ENCODE assay signal across 9 cellular contexts in genomic region chr2:174633621-174633927, GRCh38. TPM values are rescaled to one million over a fixed set of nuclear protein-coding genes. Genes with fewer than 3 reads are reported as not detected.
A peak's percentile ranks its signal among the peaks of the same experiment; 100 is the strongest.
DNase-seq lines count a peak whose midpoint lies in the region; ATAC-seq and TF ChIP-seq lines count a peak whose summit lies in the region.
"Had no signal": no experiment of that assay in that cellular context is flagged by ENCODE, and none has a peak within 500 bp of the region (broad histone marks: within the 10 kb centered on the region; RNA-seq: fewer than 3 reads in every experiment).

No MANE protein-coding gene starts in this region.

- peak overlapping the region; percentile 22 for H3K27ac ChIP-seq in adipose tissue (ENCODE audit: low read depth, low read length)
- H3K27ac ChIP-seq in mesenchymal stem cell (ENCODE audit: low read length, poor library complexity, severe bottlenecking): peak overlapping the region; percentile 36

- H3K27me3 Mint-ChIP-seq in activated T-cell treated with anti-CD3 and anti-CD28 coated beads, Interleukin-2, amount 50 U/mL, for 24 hours: no peaks in the 10 kb centered on the region
- no peaks in the 10 kb centered on the region for H3K27me3 Mint-ChIP-seq in type B pancreatic cell
- H3K27me3 Mint-ChIP-seq in progenitor cell of endocrine pancreas: no peaks in the 10 kb centered on the region

- H4K91ac ChIP-seq in mesenchymal stem cell (ENCODE audit: low read length): no peak overlapping the region

- peaks cover 51% of the 10 kb centered on the region for H3K36me3 Mint-ChIP-seq in activated T-cell treated with anti-CD3 and anti-CD28 coated beads, Interleukin-2, amount 50 U/mL, for 24 hours (ENCODE audit: low read depth)
- H3K36me3 Mint-ChIP-seq in type B pancreatic cell (no peaks in the 10 kb centered on the region), progenitor cell of endocrine pancreas (ENCODE audit: insufficient read depth) (no peaks in the 10 kb centered on the region)

- H3K4me3 Mint-ChIP-seq in activated T-cell treated with anti-CD3 and anti-CD28 coated beads, Interleukin-2, amount 50 U/mL, for 24 hours: peak overlapping the region; percentile 82
- H3K4me3 Mint-ChIP-seq in type B pancreatic cell (no peak overlapping the region), progenitor cell of endocrine pancreas (ENCODE audit: low read depth) (no peak overlapping the region)

- H2AFZ ChIP-seq in mesenchymal stem cell (ENCODE audit: low read depth, low read length): no peak overlapping the region

- peaks cover 68% of the 10 kb centered on the region for H3K4me1 Mint-ChIP-seq in activated T-cell treated with anti-CD3 and anti-CD28 coated beads, Interleukin-2, amount 50 U/mL, for 24 hours (ENCODE audit: low read depth)
- H3K4me1 Mint-ChIP-seq in type B pancreatic cell (ENCODE audit: unreplicated experiment) (peaks cover 18% of the 10 kb centered on the region), progenitor cell of endocrine pancreas (ENCODE audit: low read depth) (peaks cover 2% of the 10 kb centered on the region)

- H3K23ac ChIP-seq in mesenchymal stem cell (ENCODE audit: low read length in 2 of 2): no peak overlapping the region

- no peak overlapping the region for H3K4me2 ChIP-seq in mesenchymal stem cell (ENCODE audit: low read length, poor library complexity, severe bottlenecking)

- H2AK5ac ChIP-seq in mesenchymal stem cell (ENCODE audit: low read length, severe bottlenecking): no peak overlapping the region

- TF ChIP-seq CTCF in type B pancreatic cell (conservative IDR thresholded peaks at IDR 0.05) (no peak), progenitor cell of endocrine pancreas (IDR thresholded peaks at IDR 0.05; ENCODE audit: unreplicated experiment) (no peak)

- no peaks in the 10 kb centered on the region for H3K9me3 ChIP-seq in mesenchymal stem cell (ENCODE audit: control insufficient read depth, low read length)

- peak overlapping the region in 1 of 2 experiments; percentile 58 for H3K4me3 ChIP-seq in mesenchymal stem cell (ENCODE audit: insufficient read depth in 1 of 2, low read depth in 1 of 2, low read length in 2 of 2)

- H3K4ac ChIP-seq in mesenchymal stem cell (ENCODE audit: low read depth in 1 of 2, low read length in 2 of 2): peak overlapping the region in 1 of 2 experiments; percentile 78

- H3K9me3 Mint-ChIP-seq in activated T-cell treated with anti-CD3 and anti-CD28 coated beads, Interleukin-2, amount 50 U/mL, for 24 hours: no peaks in the 10 kb centered on the region
- H3K9me3 Mint-ChIP-seq in type B pancreatic cell: no peaks in the 10 kb centered on the region
- no peaks in the 10 kb centered on the region for H3K9me3 Mint-ChIP-seq in progenitor cell of endocrine pancreas (ENCODE audit: low read depth)

- peak overlapping the region; percentile 95 for H3K27ac Mint-ChIP-seq in activated T-cell treated with anti-CD3 and anti-CD28 coated beads, Interleukin-2, amount 50 U/mL, for 24 hours
- H3K27ac Mint-ChIP-seq in type B pancreatic cell: peak overlapping the region; percentile 2
- H3K27ac Mint-ChIP-seq in progenitor cell of endocrine pancreas: no peak overlapping the region

- H3K14ac ChIP-seq in mesenchymal stem cell (ENCODE audit: low read length in 2 of 2): no peak overlapping the region

- peaks cover 0 to 2% of the 10 kb centered on the region in 2 experiments for H3K36me3 ChIP-seq in mesenchymal stem cell (ENCODE audit: control insufficient read depth in 1 of 2, insufficient read depth in 2 of 2, low read depth in 1 of 2, low read length in 2 of 2)

- no peak overlapping the region for H2BK15ac ChIP-seq in mesenchymal stem cell (ENCODE audit: low read depth, poor library complexity, severe bottlenecking)

- H3K9ac ChIP-seq in mesenchymal stem cell (ENCODE audit: low read length): peak overlapping the region; percentile 88

- H3K18ac ChIP-seq in mesenchymal stem cell (ENCODE audit: low read depth in 1 of 2, low read length in 2 of 2): peak overlapping the region in 1 of 2 experiments; percentile 2

- ATAC-seq in GM19397 (IDR thresholded peaks at IDR 0.05; ENCODE audit: unreplicated experiment): no peak

- WGBS in adipose tissue, 3 donors: 22 to 71% (median 26%) methylated on average over 8 of the region's 8 CpGs
- 29% methylated on average over 6 of the region's 8 CpGs for WGBS in mesenchymal stem cell

- H2BK12ac ChIP-seq in mesenchymal stem cell (ENCODE audit: low read length in 2 of 2): no peak overlapping the region

- H2BK5ac ChIP-seq in mesenchymal stem cell (ENCODE audit: low read depth, low read length, poor library complexity, severe bottlenecking): no peak overlapping the region

- H4K8ac ChIP-seq in mesenchymal stem cell (ENCODE audit: low read length): peak overlapping the region; percentile 45

- DNase-seq in activated T-cell treated with anti-CD3 and anti-CD28 coated beads, Interleukin-2, amount 50 U/mL, for 24 hours: no peak
- DNase-seq in activated T-cell treated with anti-CD3 and anti-CD28 coated beads for 4 hours (no peak), mesenchymal stem cell (no peak), type B pancreatic cell (ENCODE audit: extremely low spot score, unreplicated experiment) (no peak), progenitor cell of endocrine pancreas (ENCODE audit: low spot score, unreplicated experiment) (no peak), SKM-1 treated with dmso at 0.1 percent for 144 hours (lab: John Stamatoyannopoulos, UW; ENCODE audit: unreplicated experiment) (no peak)
- DNase-seq: T-helper 9 cell had no signal

- peaks cover 9% of the 10 kb centered on the region for H3K4me1 ChIP-seq in mesenchymal stem cell (ENCODE audit: control insufficient read depth, insufficient read depth, low read depth, low read length)

- H3K27me3 ChIP-seq in mesenchymal stem cell (ENCODE audit: control insufficient read depth in 1 of 2, insufficient read depth in 1 of 2, low read length in 2 of 2): no peaks in the 10 kb centered on the region

- H3K79me1 ChIP-seq in mesenchymal stem cell (replicated peaks; ENCODE audit: low read length, poor library complexity, severe bottlenecking): peaks cover 14% of the 10 kb centered on the region

- no peak overlapping the region for H2BK120ac ChIP-seq in mesenchymal stem cell (ENCODE audit: low read depth, low read length)

RNA-seq across cellular contexts. Expression of gene WIPF1, which starts 36.0 kb away (rescaled TPM):
- polyA plus RNA-seq in adipose tissue: 10 to 100 TPM in 2 of 3 donors, 1 to 10 TPM in 1; 5.8 to 43.9 (median 20.4) TPM
- 52.6 TPM for polyA plus RNA-seq in mesenchymal stem cell (2013, experiment 1 of 2)
- polyA plus RNA-seq in mesenchymal stem cell (2013, experiment 2 of 2): 53.6 TPM
- total RNA-seq in type B pancreatic cell (ENCODE audit: low replicate concordance): 7.0 and 19.2 TPM in 2 replicates
- total RNA-seq in progenitor cell of endocrine pancreas: 12.9 and 17.3 TPM in 2 replicates
